Comparison of ENCODE assay signal across 23 cellular contexts in the genomic region with DNA sequence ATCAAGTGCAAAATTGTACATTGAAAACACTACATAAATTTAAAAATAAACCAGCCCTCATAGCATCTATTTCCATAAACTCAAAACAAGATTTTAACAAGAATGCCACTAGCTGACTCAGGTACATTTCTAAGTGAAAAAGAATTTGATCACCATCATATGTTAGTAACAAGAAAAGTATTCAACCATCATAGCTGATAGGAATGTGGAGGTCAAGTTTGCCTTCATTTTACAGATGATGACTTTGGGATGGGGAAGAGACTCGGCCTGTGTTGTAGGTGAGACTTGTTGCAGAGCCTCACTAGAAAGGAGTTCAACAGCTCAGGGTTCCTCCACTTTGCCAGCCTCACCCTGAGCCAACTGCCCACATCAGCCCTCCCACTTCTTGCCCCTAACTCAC.
DNase-seq lines count a peak whose midpoint lies in the region; TF ChIP-seq lines count a peak whose summit lies in the region.
"Had no signal": no experiment of that assay in that cellular context is flagged by ENCODE, and none has a peak within 500 bp of the region (broad histone marks: within the 10 kb centered on the region; RNA-seq: fewer than 3 reads in every experiment).

No MANE protein-coding gene starts in this region.

- H3K27ac Mint-ChIP-seq in immature natural killer cell, result no peak overlapping the region
- H3K27ac Mint-ChIP-seq: CD8-positive, alpha-beta memory T cell had no signal

- H3K9me2 ChIP-seq in GM23248 (ENCODE audit: insufficient read depth), result no peaks in the 10 kb centered on the region

- 18 to 53% methylated on average over 1 of the region's 1 CpG for WGBS in GM23248 (ENCODE audit: low coverage in 1 of 2, low lambda C conversion rate in 2 of 2, missing lambda C conversion rate in 2 of 2), 2 experiments

- H3K9ac ChIP-seq in GM23248, result no peak overlapping the region
- H3K9ac ChIP-seq: KMS-11 had no signal

- H3K4me3 ChIP-seq in BJ (ENCODE audit: low read depth, low read length), result no peak overlapping the region
- H3K4me3 ChIP-seq in GM23248, result no peak overlapping the region
- H3K4me3 ChIP-seq: A549, GM12878, MG63, Peyer's patch, SK-N-MC had no signal

- H3K4me2 ChIP-seq in GM23248 (ENCODE audit: unreplicated experiment), result peak overlapping the region; percentile 14
- H3K4me2 ChIP-seq: A549, KMS-11 had no signal

- no peaks in the 10 kb centered on the region for H3K79me2 ChIP-seq in GM23248 (ENCODE audit: insufficient read depth)

- H3K4me1 ChIP-seq in GM23248 (ENCODE audit: insufficient read depth), result peaks cover 9% of the 10 kb centered on the region; the same call in 1 of the 2 replicates
- H3K4me1 ChIP-seq: A549 had no signal

- in situ Hi-C loops in GM23248 (cut with MboI), result loop anchor here (25.0 kb wide), 1 partner anchor 773 kb away; no protein-coding TSS in a partner anchor

- no peak overlapping the region for H2AFZ ChIP-seq in GM23248

- no peaks in the 10 kb centered on the region for H3K27me3 Mint-ChIP-seq in immature natural killer cell (ENCODE audit: low read depth in 3 of 3)

- no peaks in the 10 kb centered on the region for H3K9me3 ChIP-seq in GM23248 (ENCODE audit: low read depth)
- H3K9me3 ChIP-seq: A549, MG63, Peyer's patch had no signal

- TF ChIP-seq CTCF in BJ (IDR thresholded peaks at IDR 0.05; ENCODE audit: insufficient read depth, low read depth, low read length), result no peak

- no peaks in the 10 kb centered on the region for H3K27me3 ChIP-seq in BJ (ENCODE audit: control insufficient read depth, insufficient read depth, low read length)
- peaks cover 3% of the 10 kb centered on the region; the same call in 1 of the 2 replicates for H3K27me3 ChIP-seq in GM23248 (replicated peaks; ENCODE audit: insufficient read depth)
- H3K27me3 ChIP-seq: MG63, Peyer's patch had no signal

- no peaks in the 10 kb centered on the region for H3K9me3 Mint-ChIP-seq in immature natural killer cell
- H3K9me3 Mint-ChIP-seq: CD8-positive, alpha-beta memory T cell had no signal

- H3K36me3 ChIP-seq in BJ (ENCODE audit: control insufficient read depth, insufficient read depth, low read length) (no peaks in the 10 kb centered on the region), GM23248 (ENCODE audit: low read depth) (no peaks in the 10 kb centered on the region)
- H3K36me3 ChIP-seq: MG63, Peyer's patch had no signal

- peaks cover 0 to 8% of the 10 kb centered on the region in 2 donors for H3K4me1 Mint-ChIP-seq in immature natural killer cell

- H3K36me3 Mint-ChIP-seq in immature natural killer cell, result peaks cover 0 to 7% (median 0%) of the 10 kb centered on the region in 3 donors

- POLR2A ChIA-PET in BJ (lab: Charles Lee), result interaction anchor here (0.6 kb wide), 1 partner anchor 854 kb away, joined by 9 read pairs; no protein-coding TSS in a partner anchor

- no peaks in the 10 kb centered on the region for H4K20me1 ChIP-seq in GM23248 (ENCODE audit: insufficient read depth)

- H3F3A ChIP-seq in GM23248 (ENCODE audit: insufficient read depth), result no peaks in the 10 kb centered on the region

- peak; percentile 11 for DNase-seq in BJ (ENCODE audit: low read depth)
- peak; percentile 42 for DNase-seq in GM23248
- DNase-seq in RKO (ENCODE audit: low spot score), result peak; percentile 52
- DNase-seq in kidney tubule cell (ENCODE audit: low spot score), result peak; percentile 82
- DNase-seq in epidermal melanocyte (ENCODE audit: insufficient read length, low spot score), result no peak
- DNase-seq in immature natural killer cell, result no peak
- no peak for DNase-seq in NCI-H748 (lab: John Stamatoyannopoulos, UW; ENCODE audit: unreplicated experiment)
- DNase-seq in NCI-H526 treated with DMSO at 0.1 percent for 48 hours (lab: John Stamatoyannopoulos, UW), result no peak
- DNase-seq: C1 segment of cervical spinal cord; CD8-positive, alpha-beta memory T cell; DMS79 treated with DMSO at 0.1 percent for 48 hours; GF-D8; MG63; NCI-H1048; NCI-H1436; NCI-H1930; NCI-H69; Peyer's patch; SHP77 had no signal

- H3K4me3 Mint-ChIP-seq in immature natural killer cell, result no peak overlapping the region
- H3K4me3 Mint-ChIP-seq: CD8-positive, alpha-beta memory T cell had no signal

- CTCF ChIA-PET in BJ (lab: Yijun Ruan, JAX), result interaction anchor here (1.2 kb wide), 1 partner anchor 561 kb away, joined by 4 read pairs; no protein-coding TSS in a partner anchor

- H3K27ac ChIP-seq in GM23248, result no peak overlapping the region
- H3K27ac ChIP-seq: A549, KMS-11, Peyer's patch, SK-N-MC had no signal

Comparison
In these comparisons a context has a peak if more than half of its experiments do, and no peak if none do; other contexts are left out.
1. DNase-seq: peak in BJ (single experiment), GM23248 (single experiment), RKO (single experiment) and kidney tubule cell (single experiment); none in epidermal melanocyte (single experiment), immature natural killer cell (0 of 3), NCI-H748 (single experiment) and NCI-H526 treated with DMSO at 0.1 percent for 48 hours (single experiment).